15 cellular contexts compared by ENCODE assay signal in genomic region chr5:148920646-148921288, GRCh38.
A peak's percentile ranks its signal among the peaks of the same experiment; 100 is the strongest.
DNase-seq lines count a peak whose midpoint lies in the region; ATAC-seq, FAIRE-seq and TF ChIP-seq lines count a peak whose summit lies in the region.
"Had no signal": no experiment of that assay in that cellular context is flagged by ENCODE, and none has a peak within 500 bp of the region (broad histone marks: within the 10 kb centered on the region; RNA-seq: fewer than 3 reads in every experiment).

No MANE protein-coding gene starts in this region.

- no peaks in the 10 kb centered on the region for H3K9me3 ChIP-seq in heart left ventricle
- no peaks in the 10 kb centered on the region for H3K9me3 ChIP-seq in IMR-90 (ENCODE audit: control insufficient read depth, insufficient read depth, low read length)
- no peaks in the 10 kb centered on the region for H3K9me3 ChIP-seq in keratinocyte (ENCODE audit: control insufficient read depth, low read depth, low read length)
- H3K9me3 ChIP-seq: BLaER1 had no signal

- no peaks in the 10 kb centered on the region for H3K27me3 ChIP-seq in heart left ventricle
- no peaks in the 10 kb centered on the region for H3K27me3 ChIP-seq in IMR-90 (ENCODE audit: control insufficient read depth, insufficient read depth, low read length)
- H3K27me3 ChIP-seq in keratinocyte (ENCODE audit: control insufficient read depth, extremely low read depth, insufficient read depth, low read length): no peaks in the 10 kb centered on the region
- H3K27me3 ChIP-seq: BLaER1 had no signal

- H3K4me3 ChIP-seq in heart left ventricle (no peak overlapping the region), IMR-90 (ENCODE audit: insufficient read depth, low read depth, low read length) (no peak overlapping the region), keratinocyte (ENCODE audit: control insufficient read depth in 2 of 3, extremely low read depth in 1 of 3, insufficient read depth in 2 of 3, low read depth in 1 of 3, low read length in 3 of 3) (no peak overlapping the region)
- H3K4me3 ChIP-seq: BLaER1, GM23248 had no signal

- no peak overlapping the region for H3K23ac ChIP-seq in IMR-90 (ENCODE audit: low read depth, low read length)

- no peak overlapping the region for H3K56ac ChIP-seq in IMR-90 (ENCODE audit: extremely low read depth, insufficient read depth, low read length)

- no peak for FAIRE-seq in keratinocyte (lab: Jason Lieb, UNC)
- FAIRE-seq: HepG2 had no signal

- H2BK120ac ChIP-seq in IMR-90 (ENCODE audit: low read depth, low read length): no peak overlapping the region

- peaks cover 0 to 10% (median 2%) of the 10 kb centered on the region in 12 donors for H3K4me1 ChIP-seq in heart left ventricle
- peaks cover 3% of the 10 kb centered on the region for H3K4me1 ChIP-seq in IMR-90 (ENCODE audit: control insufficient read depth, insufficient read depth, low read length)
- peaks cover 12% of the 10 kb centered on the region for H3K4me1 ChIP-seq in keratinocyte (ENCODE audit: control insufficient read depth, extremely low read depth, insufficient read depth, low read length)
- H3K4me1 ChIP-seq: BLaER1 had no signal

- 58 to 76% (median 73%) methylated on average over 2 of the region's 2 CpGs for WGBS in heart left ventricle, 4 donors
- no CpG with 5 or more reads among the region's 2 CpGs for WGBS in IMR-90 (ENCODE audit: extremely low coverage in 2 of 2, insufficient read length in 1 of 2), 2 experiments

- H4K8ac ChIP-seq in IMR-90 (ENCODE audit: low read depth in 2 of 2, low read length in 2 of 2): no peak overlapping the region

- no peak overlapping the region for H2BK20ac ChIP-seq in IMR-90 (ENCODE audit: low read depth, low read length)

- H3K4me2 ChIP-seq in IMR-90 (ENCODE audit: low read depth, low read length) (no peak overlapping the region), keratinocyte (ENCODE audit: control insufficient read depth, extremely low read depth, insufficient read depth, low read depth, low read length) (no peak overlapping the region)
- H3K4me2 ChIP-seq: BLaER1 had no signal

- H3K18ac ChIP-seq in IMR-90 (ENCODE audit: low read depth, low read length): no peak overlapping the region

- H3K27ac ChIP-seq in heart left ventricle (peak overlapping the region in 1 of 12 donors; percentile 23), IMR-90 (ENCODE audit: insufficient read depth, low read length) (no peak overlapping the region), keratinocyte (ENCODE audit: control insufficient read depth, insufficient read depth, low read length) (no peak overlapping the region), caudate nucleus (ENCODE audit: low read depth, low read length) (no peak overlapping the region)
- H3K27ac ChIP-seq: BLaER1, GM23248 had no signal

- CTCF ChIA-PET in IMR-90 (lab: Yijun Ruan, JAX): no interaction called here

- ATAC-seq in heart left ventricle (peak in 3 of 4 donors; percentile 18 to 66 (median 52)), left cardiac atrium (no peak), IMR-90 (ENCODE audit: low read depth) (no peak)
- ATAC-seq: HepG2 had no signal

- TF ChIP-seq POLR2A in heart left ventricle (IDR thresholded peaks at IDR 0.05) (no peak), IMR-90 (IDR thresholded peaks at IDR 0.05; ENCODE audit: low read depth, low read length) (no peak)

- in situ Hi-C loops in IMR-90 (cut with MboI; ENCODE audit: low sequenced_read_pairs): no loop called here

- no peak overlapping the region for H2BK5ac ChIP-seq in IMR-90 (ENCODE audit: low read depth, low read length, poor library complexity, severe bottlenecking)

- H2AFZ ChIP-seq in IMR-90 (replicated peaks; ENCODE audit: low read length, poor library complexity) (peak overlapping the region; percentile 4), keratinocyte (ENCODE audit: control insufficient read depth, low read length) (peak overlapping the region; percentile 19)
- H2AFZ ChIP-seq: GM23248 had no signal

- H3K9ac ChIP-seq in IMR-90 (ENCODE audit: low read depth, low read length) (no peak overlapping the region), keratinocyte (ENCODE audit: control insufficient read depth, extremely low read depth, insufficient read depth, low read length) (no peak overlapping the region)
- H3K9ac ChIP-seq: BLaER1, GM23248 had no signal

- H3K4ac ChIP-seq in IMR-90 (ENCODE audit: low read depth, low read length): no peak overlapping the region

- no peaks in the 10 kb centered on the region for H3K79me1 ChIP-seq in IMR-90 (ENCODE audit: low read depth in 1 of 2, low read length in 2 of 2)

- POLR2A ChIA-PET in IMR-90 (lab: Charles Lee; ENCODE audit: unreplicated experiment): no interaction called here

- intact Hi-C loops in heart left ventricle (cut with DNase I): no loop called here
- intact Hi-C loops in left cardiac atrium (cut with DNase I): no loop called here
- intact Hi-C loops in IMR-90 (cut with micrococcal nuclease): no loop called here

- H3K9me1 ChIP-seq in IMR-90 (ENCODE audit: insufficient read depth, low read length) (no peaks in the 10 kb centered on the region), keratinocyte (ENCODE audit: control insufficient read depth, extremely low read depth, insufficient read depth, low read length) (no peaks in the 10 kb centered on the region)

- no peak overlapping the region for H3K14ac ChIP-seq in IMR-90 (replicated peaks; ENCODE audit: low read depth, low read length)

- no peak for TF ChIP-seq RAD21 in IMR-90 (IDR thresholded peaks at IDR 0.05; ENCODE audit: low read length)

- H2AK5ac ChIP-seq in IMR-90 (ENCODE audit: low read depth, low read length): 0 out of 2 replicates have a peak overlapping the region, but pooled peaks have one; percentile 46

- no peak overlapping the region for H4K5ac ChIP-seq in IMR-90 (ENCODE audit: low read depth, low read length)

- no peak overlapping the region for H2AK9ac ChIP-seq in IMR-90 (replicated peaks; ENCODE audit: low read depth, low read length, poor library complexity)

- no peak for TF ChIP-seq CTCF in heart left ventricle (IDR thresholded peaks at IDR 0.05)
- no peak for TF ChIP-seq CTCF in IMR-90 (conservative IDR thresholded peaks at IDR 0.05; ENCODE audit: low read depth, low read length)
- no peak for TF ChIP-seq CTCF in keratinocyte (optimal IDR thresholded peaks at IDR 0.05 in 1 of 3, IDR thresholded peaks at IDR 0.05 in 1 of 3, conservative IDR thresholded peaks at IDR 0.05 in 1 of 3; ENCODE audit: extremely low read depth in 1 of 3, insufficient read depth in 2 of 3, low read length in 3 of 3)

- H4K91ac ChIP-seq in IMR-90 (ENCODE audit: insufficient read depth, low read depth, low read length): no peak overlapping the region

- H3K79me2 ChIP-seq in keratinocyte (ENCODE audit: control insufficient read depth, insufficient read depth, low read length): no peaks in the 10 kb centered on the region

- no peaks in the 10 kb centered on the region for H4K20me1 ChIP-seq in IMR-90 (ENCODE audit: insufficient read depth, low read length)
- no peaks in the 10 kb centered on the region for H4K20me1 ChIP-seq in keratinocyte (ENCODE audit: control insufficient read depth, extremely low read depth, insufficient read depth, low read length)
- H4K20me1 ChIP-seq: BLaER1 had no signal

- BruUV-seq in IMR-90 (replicated peaks; lab: Mats Ljungman, UMichigan): no TSS peak

- dilution Hi-C loops in IMR-90 (cut with HindIII; ENCODE audit: low sequenced_read_pairs, unreplicated experiment) (no loop called here), keratinocyte (cut with MboI; ENCODE audit: extremely low pct_ligation_motif_present, low sequenced_read_pairs) (no loop called here)

- DNase-seq in heart left ventricle (no peak), left cardiac atrium (no peak), IMR-90 (no peak), keratinocyte (ENCODE audit: low read depth, low spot score) (no peak), caudate nucleus (lab: John Stamatoyannopoulos, UW) (no peak), epidermal melanocyte (ENCODE audit: insufficient read length, low spot score) (no peak), D341Med (ENCODE audit: low spot score) (no peak)
- DNase-seq: 8988T; CD4-positive, alpha-beta memory T cell; DMS79 treated with DMSO at 0.1 percent for 48 hours; GF-D8; GM23248; HCEC 1CT had no signal

- no peak overlapping the region; the same call in 2 of the 3 replicates for H2BK15ac ChIP-seq in IMR-90 (ENCODE audit: low read depth, low read length)

- H3K36me3 ChIP-seq in heart left ventricle: no peaks in the 10 kb centered on the region
- H3K36me3 ChIP-seq in IMR-90 (ENCODE audit: control insufficient read depth, insufficient read depth, low read length): no peaks in the 10 kb centered on the region
- no peaks in the 10 kb centered on the region for H3K36me3 ChIP-seq in keratinocyte (ENCODE audit: control insufficient read depth in 2 of 2, extremely low read depth in 1 of 2, insufficient read depth in 2 of 2, low read length in 2 of 2)
- H3K36me3 ChIP-seq: BLaER1 had no signal

TF ChIP-seq in IMR-90, 13 proteins besides CTCF, POLR2A, EP300 and RAD21:
- TF ChIP-seq NFE2L2 (IDR thresholded peaks at IDR 0.05; ENCODE audit: low read depth, low read length) (no peak), FOS (IDR thresholded peaks at IDR 0.05; ENCODE audit: low read depth, low read length) (no peak), SMC3 (IDR thresholded peaks at IDR 0.05; ENCODE audit: low read depth, low read length) (no peak), USF2 (IDR thresholded peaks at IDR 0.05; ENCODE audit: low read depth, low read length) (no peak), RFX5 (IDR thresholded peaks at IDR 0.05; ENCODE audit: low read depth, low read length) (no peak), MXI1 (IDR thresholded peaks at IDR 0.05; ENCODE audit: borderline replicate concordance, low read depth, low read length) (no peak)

Comparison
In these comparisons a context has a peak if more than half of its experiments do, and no peak if none do; other contexts are left out.
1. ATAC-seq: peak in heart left ventricle (3 of 4); none in left cardiac atrium (0 of 2) and IMR-90 (single experiment).